ENCODE assay signal across 19 cellular contexts in the genomic region with DNA sequence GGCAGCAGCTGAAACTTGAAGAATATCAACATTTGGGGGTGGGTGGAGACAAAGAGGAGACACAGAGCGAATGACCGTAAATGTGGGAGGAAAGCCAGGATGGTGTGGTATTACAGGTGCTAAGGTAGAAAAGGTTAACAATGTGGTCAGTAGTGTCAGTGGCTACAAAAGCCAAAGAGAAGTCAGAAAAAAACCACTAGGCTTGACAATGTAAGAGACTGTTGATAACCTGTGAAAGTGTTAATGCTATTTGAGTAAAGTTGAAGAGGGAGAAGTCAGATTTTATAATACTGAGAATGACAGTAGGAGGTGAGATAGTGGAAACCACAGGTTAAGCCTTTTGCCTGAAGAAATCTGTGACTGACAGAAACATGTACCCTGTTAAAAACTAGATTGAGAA.
"Had no signal": no experiment of that assay in that cellular context is flagged by ENCODE, and none has a peak within 500 bp of the region (broad histone marks: within the 10 kb centered on the region; RNA-seq: fewer than 3 reads in every experiment).

No MANE protein-coding gene starts in this region.

- H3K4me3 Mint-ChIP-seq: activated naive CD8-positive, alpha-beta T cell; naive thymus-derived CD8-positive, alpha-beta T cell; stimulated activated naive CD8-positive, alpha-beta T cell treated with anti-CD3 and anti-CD28 coated beads, Interleukin-15, amount 100 ng/mL, for 72 hours; T-helper 17 cell had no signal

- H3K27me3 ChIP-seq: dorsolateral prefrontal cortex, foreskin keratinocyte, pancreas, testis, upper lobe of right lung had no signal

- H3K9me3 ChIP-seq: pancreas, testis, upper lobe of right lung had no signal

- ATAC-seq: foreskin keratinocyte; naive thymus-derived CD8-positive, alpha-beta T cell; sciatic nerve; stimulated activated naive CD8-positive, alpha-beta T cell treated with anti-CD3 and anti-CD28 coated beads, Interleukin-15, amount 100 ng/mL, for 72 hours; T-helper 17 cell; upper lobe of right lung had no signal

- H3K27ac Mint-ChIP-seq: activated naive CD8-positive, alpha-beta T cell; naive thymus-derived CD8-positive, alpha-beta T cell; stimulated activated naive CD8-positive, alpha-beta T cell treated with anti-CD3 and anti-CD28 coated beads, Interleukin-15, amount 100 ng/mL, for 72 hours; T-helper 17 cell had no signal

- H3K4me2 ChIP-seq: smooth muscle cell had no signal

- H3K4me1 Mint-ChIP-seq: stimulated activated naive CD8-positive, alpha-beta T cell treated with anti-CD3 and anti-CD28 coated beads, Interleukin-15, amount 100 ng/mL, for 72 hours had no signal

- DNase-seq: activated CD4-positive, alpha-beta T cell treated with anti-CD3 and anti-CD28 coated beads, Interleukin-2, amount 50 U/mL, for 4 hours; central memory CD4-positive, alpha-beta T cell; dorsolateral prefrontal cortex; foreskin keratinocyte; glutamatergic neuron; kidney; mesenchymal stem cell; naive thymus-derived CD8-positive, alpha-beta T cell; pancreas; stimulated activated CD4-positive, alpha-beta T cell treated with anti-CD3 and anti-CD28 coated beads, Interleukin-4, amount 100 ng/mL, for 1 hour; stimulated activated naive CD8-positive, alpha-beta T cell treated with anti-CD3 and anti-CD28 coated beads, Interleukin-15, amount 100 ng/mL, for 72 hours; T-helper 17 cell; testis; upper lobe of right lung; WERI-Rb-1 had no signal

- H3K36me3 Mint-ChIP-seq: activated naive CD8-positive, alpha-beta T cell; naive thymus-derived CD8-positive, alpha-beta T cell had no signal

- H3K36me3 ChIP-seq: pancreas, upper lobe of right lung, WERI-Rb-1 had no signal

- H3K4me1 ChIP-seq: pancreas, testis, upper lobe of right lung had no signal

- H3K9me3 Mint-ChIP-seq: naive thymus-derived CD8-positive, alpha-beta T cell; stimulated activated naive CD8-positive, alpha-beta T cell treated with anti-CD3 and anti-CD28 coated beads, Interleukin-15, amount 100 ng/mL, for 72 hours had no signal

- H3K27me3 Mint-ChIP-seq: stimulated activated naive CD8-positive, alpha-beta T cell treated with anti-CD3 and anti-CD28 coated beads, Interleukin-15, amount 100 ng/mL, for 72 hours had no signal

- H3K4me3 ChIP-seq: pancreas, smooth muscle cell, testis, upper lobe of right lung had no signal

- H3K27ac ChIP-seq: dorsolateral prefrontal cortex, foreskin keratinocyte, pancreas, testis, upper lobe of right lung, WERI-Rb-1 had no signal

- FAIRE-seq: colon, kidney, pancreas had no signal
